ENCODE assay signal across 15 cellular contexts in genomic region chr2:200274116-200275075, GRCh38. TPM values are rescaled to one million over a fixed set of nuclear protein-coding genes. Genes with fewer than 3 reads are reported as not detected.
DNase-seq lines count a peak whose midpoint lies in the region; ATAC-seq and TF ChIP-seq lines count a peak whose summit lies in the region.
"Had no signal": no experiment of that assay in that cellular context is flagged by ENCODE, and none has a peak within 500 bp of the region (broad histone marks: within the 10 kb centered on the region; RNA-seq: fewer than 3 reads in every experiment).

No MANE protein-coding gene starts in this region.

- no peak overlapping the region for H3K4me3 ChIP-seq in smooth muscle cell
- H3K4me3 ChIP-seq in hepatocyte: no peak overlapping the region
- H3K4me3 ChIP-seq: HAP-1 had no signal

- H2AFZ ChIP-seq in smooth muscle cell (ENCODE audit: low read depth): peak overlapping the region; percentile 61
- no peak overlapping the region for H2AFZ ChIP-seq in hepatocyte

- no peak for TF ChIP-seq CTCF in smooth muscle cell (IDR thresholded peaks at IDR 0.05; ENCODE audit: borderline replicate concordance, insufficient read depth, poor library complexity, severe bottlenecking)
- no peak for TF ChIP-seq CTCF in hepatocyte (IDR thresholded peaks at IDR 0.05; ENCODE audit: poor library complexity)

- H3F3A ChIP-seq in smooth muscle cell (ENCODE audit: low read depth): no peaks in the 10 kb centered on the region

- WGBS in smooth muscle cell (ENCODE audit: low lambda C conversion rate): 55% methylated on average over 7 of the region's 7 CpGs
- WGBS in hepatocyte (ENCODE audit: low lambda C conversion rate, missing lambda C conversion rate): 71% methylated on average over 7 of the region's 7 CpGs

- H3K9me3 ChIP-seq in smooth muscle cell (replicated peaks; ENCODE audit: low read depth): no peaks in the 10 kb centered on the region
- no peaks in the 10 kb centered on the region for H3K9me3 ChIP-seq in hepatocyte (ENCODE audit: low read depth)
- H3K9me3 ChIP-seq: Caco-2, HAP-1 had no signal

- DNase-seq in DMS79 treated with DMSO at 0.1 percent for 48 hours (lab: John Stamatoyannopoulos, UW) (peak; percentile 42), DMS79 (lab: John Stamatoyannopoulos, UW) (no peak), NCI-H526 (lab: John Stamatoyannopoulos, UW) (peak; percentile 93 to 95), head of caudate nucleus (peak in 26 of 42 donors; percentile 3 to 66 (median 26)), smooth muscle cell (lab: John Stamatoyannopoulos, UW; ENCODE audit: unreplicated experiment) (no peak), hepatocyte (ENCODE audit: low spot score) (no peak)
- no peak for DNase-seq in activated CD4-positive, alpha-beta T cell treated with anti-CD3 and anti-CD28 coated beads, Interleukin-2, amount 50 U/mL, for 1 hour
- DNase-seq: activated CD4-positive, alpha-beta T cell treated with anti-CD3 and anti-CD28 coated beads, Interleukin-2, amount 10 ng/mL, durations not matched to agents 24 days and 14 days; activated T-cell treated with anti-CD3 and anti-CD28 coated beads, Interleukin-2, amount 50 U/mL, for 4 hours; Caco-2; left ventricle myocardium superior; NCI-H69 had no signal

- no peaks in the 10 kb centered on the region for H4K20me1 ChIP-seq in smooth muscle cell (ENCODE audit: low read depth)
- no peaks in the 10 kb centered on the region for H4K20me1 ChIP-seq in hepatocyte (ENCODE audit: insufficient read depth, poor library complexity, severe bottlenecking)

- intact Hi-C loops in head of caudate nucleus (cut with DNase I): no loop called here

- ATAC-seq in GM18873 (IDR thresholded peaks at IDR 0.05; ENCODE audit: low FRiP score, unreplicated experiment): no peak
- ATAC-seq: activated T-cell treated with anti-CD3 and anti-CD28 coated beads, Interleukin-2, amount 50 U/mL, for 4 hours; left ventricle myocardium superior; Right ventricle myocardium inferior had no signal

- H3K9ac ChIP-seq in smooth muscle cell (ENCODE audit: low read depth): no peak overlapping the region

- H3K27me3 ChIP-seq in smooth muscle cell (ENCODE audit: low read depth) (no peaks in the 10 kb centered on the region), hepatocyte (no peaks in the 10 kb centered on the region)

- no peak overlapping the region for H3K27ac ChIP-seq in smooth muscle cell (ENCODE audit: low read depth)
- no peak overlapping the region for H3K27ac ChIP-seq in hepatocyte

- H3K36me3 ChIP-seq in smooth muscle cell (ENCODE audit: low read depth) (no peaks in the 10 kb centered on the region), hepatocyte (replicated peaks; ENCODE audit: insufficient read depth, low read depth) (no peaks in the 10 kb centered on the region)
- H3K36me3 ChIP-seq: HAP-1 had no signal

- H3K9me2 ChIP-seq in hepatocyte (replicated peaks; ENCODE audit: insufficient read depth): no peaks in the 10 kb centered on the region

- H3K4me2 ChIP-seq in smooth muscle cell: peak overlapping the region; percentile 41
- H3K4me2 ChIP-seq in hepatocyte: no peak overlapping the region

- H3K79me2 ChIP-seq in smooth muscle cell (ENCODE audit: low read depth): no peaks in the 10 kb centered on the region
- no peaks in the 10 kb centered on the region for H3K79me2 ChIP-seq in hepatocyte

- H3K4me1 ChIP-seq in smooth muscle cell (ENCODE audit: low read depth) (no peaks in the 10 kb centered on the region), hepatocyte (ENCODE audit: insufficient read depth) (no peaks in the 10 kb centered on the region)

RNA-seq across cellular contexts. Expression of gene SPATS2L, which starts 32.1 kb away (rescaled TPM):
- total RNA-seq in smooth muscle cell: 314 and 356 TPM in 2 replicates
- 394 and 432 TPM in 2 replicates for polyA plus RNA-seq in smooth muscle cell
- 159 and 173 TPM in 2 replicates for total RNA-seq in hepatocyte
- polyA plus RNA-seq in hepatocyte: 202 and 239 TPM in 2 replicates

Comparison
In these comparisons a context has a peak if more than half of its experiments do, and no peak if none do; other contexts are left out.
1. DNase-seq: peak in DMS79 treated with DMSO at 0.1 percent for 48 hours (single experiment), NCI-H526 (2 of 2) and head of caudate nucleus (26 of 42); none in DMS79 (single experiment), smooth muscle cell (single experiment), activated CD4-positive, alpha-beta T cell treated with anti-CD3 and anti-CD28 coated beads, Interleukin-2, amount 50 U/mL, for 1 hour (single experiment) and hepatocyte (single experiment).